In the genomic region with DNA sequence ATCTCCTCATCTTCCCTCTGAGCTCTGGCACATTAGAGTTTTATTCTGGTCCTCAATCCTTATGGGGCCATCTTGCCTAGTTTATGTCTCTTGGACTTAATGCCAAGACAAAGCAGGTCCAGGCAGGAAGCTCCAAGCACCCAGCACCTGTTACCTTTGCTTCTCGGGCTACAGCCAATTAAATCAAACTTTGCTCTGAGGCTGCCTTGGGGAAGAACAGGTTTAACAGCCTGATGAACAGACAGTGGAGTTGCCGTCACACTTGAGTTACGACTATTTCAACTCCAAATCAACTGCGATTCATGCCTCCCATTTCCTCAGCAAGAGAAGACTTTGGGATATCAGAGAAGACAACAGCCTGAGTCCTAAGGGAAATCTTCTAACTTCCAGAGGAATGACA, we compare ENCODE assay signal across 22 cellular contexts.
A peak's percentile ranks its signal among the peaks of the same experiment; 100 is the strongest.
DNase-seq lines count a peak whose midpoint lies in the region; ATAC-seq and TF ChIP-seq lines count a peak whose summit lies in the region.
"Had no signal": no experiment of that assay in that cellular context is flagged by ENCODE, and none has a peak within 500 bp of the region (broad histone marks: within the 10 kb centered on the region; RNA-seq: fewer than 3 reads in every experiment).

No MANE protein-coding gene starts in this region.

- H3K27me3 Mint-ChIP-seq in endodermal cell (ENCODE audit: insufficient read depth) (peaks cover 4% of the 10 kb centered on the region), Caco-2 (ENCODE audit: insufficient read depth, unreplicated experiment) (no peaks in the 10 kb centered on the region)

- H3K9ac ChIP-seq in endodermal cell (ENCODE audit: extremely low read depth, low read length, poor library complexity, severe bottlenecking): no peak overlapping the region

- H3K4me3 Mint-ChIP-seq in endodermal cell (no peak overlapping the region), Caco-2 (ENCODE audit: unreplicated experiment) (no peak overlapping the region)
- H3K4me3 Mint-ChIP-seq: HFFc6 had no signal

- H3K9me3 Mint-ChIP-seq in endodermal cell (peaks cover 4% of the 10 kb centered on the region), Caco-2 (ENCODE audit: unreplicated experiment) (no peaks in the 10 kb centered on the region)
- H3K9me3 Mint-ChIP-seq: HFFc6 had no signal

- H3K4me1 Mint-ChIP-seq in endodermal cell (peaks cover 9% of the 10 kb centered on the region), Caco-2 (ENCODE audit: low read depth, unreplicated experiment) (no peaks in the 10 kb centered on the region)

- H3K27me3 ChIP-seq in endodermal cell (ENCODE audit: control insufficient read depth, insufficient read depth, low read length, poor library complexity, severe bottlenecking) (no peaks in the 10 kb centered on the region), Caco-2 (replicated peaks; ENCODE audit: control insufficient read depth, insufficient read depth, low read length) (no peaks in the 10 kb centered on the region)
- H3K27me3 ChIP-seq: breast epithelium, neutrophil, uterus had no signal

- no peak for TF ChIP-seq CTCF in endodermal cell (conservative IDR thresholded peaks at IDR 0.05)
- no peak for TF ChIP-seq CTCF in Caco-2 (IDR thresholded peaks at IDR 0.05; ENCODE audit: insufficient read depth in 1 of 2, low read depth in 1 of 2, low read length in 1 of 2, severe bottlenecking in 1 of 2, unreplicated experiment in 1 of 2)

- CTCF ChIA-PET in Caco-2 (lab: Charles Lee): no interaction called here

- H3K27ac ChIP-seq in endodermal cell (ENCODE audit: low read depth, low read length): no peak overlapping the region
- H3K27ac ChIP-seq: breast epithelium, neutrophil, psoas muscle, uterus had no signal

- BruUV-seq in Caco-2 (replicated peaks; lab: Mats Ljungman, UMichigan): no TSS peak

- no peaks in the 10 kb centered on the region for H3K4me1 ChIP-seq in endodermal cell (ENCODE audit: control insufficient read depth, insufficient read depth, low read length)
- no peaks in the 10 kb centered on the region; the same call in 1 of the 2 replicates for H3K4me1 ChIP-seq in Caco-2
- H3K4me1 ChIP-seq: breast epithelium, psoas muscle, uterus had no signal

- peaks cover 5% of the 10 kb centered on the region for H3K9me3 ChIP-seq in endodermal cell (ENCODE audit: control insufficient read depth, low read length)
- H3K9me3 ChIP-seq in Caco-2: no peaks in the 10 kb centered on the region
- H3K9me3 ChIP-seq: neutrophil had no signal

- 95 to 100% methylated on average over 4 of the region's 4 CpGs for WGBS in endodermal cell (ENCODE audit: insufficient coverage in 1 of 2, insufficient read length in 1 of 2), 2 experiments

- intact Hi-C loops in Caco-2 (cut with micrococcal nuclease; ENCODE audit: unreplicated experiment): no loop called here
- intact Hi-C loops in left ventricle myocardium superior (cut with micrococcal nuclease): no loop called here

- H3K36me3 ChIP-seq in endodermal cell (ENCODE audit: control insufficient read depth, insufficient read depth, low read length) (peaks cover 29% of the 10 kb centered on the region), Caco-2 (ENCODE audit: control insufficient read depth, insufficient read depth, low read length) (no peaks in the 10 kb centered on the region; the same call in 1 of the 2 replicates)
- H3K36me3 ChIP-seq: uterus had no signal

- peaks cover 23% of the 10 kb centered on the region for H3K36me3 Mint-ChIP-seq in endodermal cell (ENCODE audit: low read depth)
- H3K36me3 Mint-ChIP-seq in Caco-2 (ENCODE audit: insufficient read depth, unreplicated experiment): peaks cover 50% of the 10 kb centered on the region

- ATAC-seq in GM19023 (IDR thresholded peaks at IDR 0.05; ENCODE audit: unreplicated experiment) (no peak), left ventricle myocardium superior (no peak)
- ATAC-seq: HepG2, psoas muscle, Right ventricle myocardium inferior had no signal

- POLR2A ChIA-PET in Caco-2 (lab: Charles Lee): no interaction called here

- H3K27ac Mint-ChIP-seq in endodermal cell: no peak overlapping the region
- H3K27ac Mint-ChIP-seq in Caco-2 (ENCODE audit: unreplicated experiment): no peak overlapping the region
- H3K27ac Mint-ChIP-seq: HFFc6 had no signal

- H3K4me3 ChIP-seq in endodermal cell (ENCODE audit: low read length): no peak overlapping the region
- no peak overlapping the region for H3K4me3 ChIP-seq in Caco-2 (ENCODE audit: low read depth, low read length)
- H3K4me3 ChIP-seq: breast epithelium, psoas muscle, uterus had no signal

- DNase-seq in DMS53 treated with DMSO at 0.1 percent for 48 hours (lab: John Stamatoyannopoulos, UW; ENCODE audit: unreplicated experiment) (peak; percentile 13), NCI-H1694 (lab: John Stamatoyannopoulos, UW) (peak; percentile 9), endodermal cell (peak; percentile 36), mucosa of gallbladder (ENCODE audit: low spot score) (peak; percentile 49), NK-92 (lab: John Stamatoyannopoulos, UW; ENCODE audit: unreplicated experiment) (no peak), Caco-2 (no peak), left ventricle myocardium superior (no peak)
- DNase-seq: activated CD4-positive, CD25-positive, alpha-beta regulatory T cell treated with anti-CD3 and anti-CD28 coated beads, Interleukin-2, amount 50 U/mL, for 72 hours; activated T-cell treated with anti-CD3 and anti-CD28 coated beads, Interleukin-2, amount 50 U/mL, for 1 hour; dermis blood vessel endothelial cell; DND-41; HFFc6; NCI-H2107; psoas muscle; stimulated activated CD4-positive, alpha-beta T cell treated with anti-CD3 and anti-CD28 coated beads, Interleukin-1b, Interleukin-23, amount 100 ng/mL, for 48 hours; substantia nigra; uterus had no signal

Comparison
In these comparisons a context has a peak if more than half of its experiments do, and no peak if none do; other contexts are left out.
1. DNase-seq: peak in DMS53 treated with DMSO at 0.1 percent for 48 hours (single experiment), NCI-H1694 (single experiment), endodermal cell (single experiment) and mucosa of gallbladder (single experiment); none in NK-92 (single experiment), Caco-2 (0 of 2) and left ventricle myocardium superior (single experiment).